ENCODE assay signal across 1 cellular context in genomic region chr1:200886590-200886989, GRCh38.
TF ChIP-seq lines count a peak whose summit lies in the region.

No MANE protein-coding gene starts in this region.

TF ChIP-seq in K562, 482 proteins besides CTCF, POLR2A, EP300 and RAD21 (continued from another document and continues in another):
- TF ChIP-seq CBX5 (IDR thresholded peaks at IDR 0.05; ENCODE audit: borderline replicate concordance, low read depth) (no peak), ZKSCAN3 (CRISPR knock-in tag; IDR thresholded peaks at IDR 0.05) (0 out of 2 replicates have a peak, but pooled peaks have one; percentile 21), VEZF1 (CRISPR knock-in tag; IDR thresholded peaks at IDR 0.05) (peak; percentile 39), CBFA2T3 (IDR thresholded peaks at IDR 0.05) (peak; percentile 64), TEAD1 (CRISPR knock-in tag; IDR thresholded peaks at IDR 0.05) (peak in 1 of 2 experiments; percentile 97; a peak in 2 of 4 replicates), BACH1 (tag; IDR thresholded peaks at IDR 0.05) (peak; percentile 62; the same call in 1 of the 2 replicates), MAZ (CRISPR knock-in tag; conservative IDR thresholded peaks at IDR 0.05 in 1 of 2, IDR thresholded peaks at IDR 0.05 in 1 of 2) (peak in 1 of 2 experiments; percentile 60; a peak in 2 of 4 replicates), ZNF277 (CRISPR knock-in tag; IDR thresholded peaks at IDR 0.05; ENCODE audit: borderline replicate concordance) (no peak), TBL1XR1 (IDR thresholded peaks at IDR 0.05; ENCODE audit: low read length in 2 of 2) (no peak), ZNF644 (tag; IDR thresholded peaks at IDR 0.05; ENCODE audit: low read depth) (peak; percentile 88; the same call in 1 of the 2 replicates), GABPA (tag; conservative IDR thresholded peaks at IDR 0.05; ENCODE audit: low read depth) (0 out of 2 replicates have a peak, but pooled peaks have one; percentile 16), UBTF (IDR thresholded peaks at IDR 0.05; ENCODE audit: borderline replicate concordance in 1 of 2, low read depth in 2 of 2, low read length in 2 of 2) (no peak), DLX4 (CRISPR knock-in tag; IDR thresholded peaks at IDR 0.05) (no peak), ZNF740 (CRISPR knock-in tag; IDR thresholded peaks at IDR 0.05) (no peak), ZNF740 (tag; IDR thresholded peaks at IDR 0.05) (peak in 1 of 2 experiments; percentile 86; a peak in 1 of 4 replicates), MTA2 (IDR thresholded peaks at IDR 0.05; ENCODE audit: low read depth) (no peak), ZBTB9 (CRISPR knock-in tag; IDR thresholded peaks at IDR 0.05) (peak; percentile 96), ZBTB11 (CRISPR knock-in tag; IDR thresholded peaks at IDR 0.05) (peak in 1 of 3 experiments; percentile 73; a peak in 2 of 6 replicates), ZNF717 (CRISPR knock-in tag; IDR thresholded peaks at IDR 0.05) (no peak), IFI16 (CRISPR knock-in tag; IDR thresholded peaks at IDR 0.05) (peak; percentile 75; the same call in 1 of the 2 replicates), NFXL1 (CRISPR knock-in tag; IDR thresholded peaks at IDR 0.05) (0 out of 2 replicates have a peak, but pooled peaks have one; percentile 76), FOXO4 (CRISPR knock-in tag; IDR thresholded peaks at IDR 0.05) (no peak), PATZ1 (CRISPR knock-in tag; IDR thresholded peaks at IDR 0.05; ENCODE audit: borderline replicate concordance) (no peak), NFE2L1 (tag; IDR thresholded peaks at IDR 0.05; ENCODE audit: borderline replicate concordance, low read depth) (0 out of 2 replicates have a peak, but pooled peaks have one; percentile 13), ZNF592 (IDR thresholded peaks at IDR 0.05) (peak; percentile 87), DEAF1 (CRISPR knock-in tag; IDR thresholded peaks at IDR 0.05) (no peak), MAX (CRISPR knock-in tag; IDR thresholded peaks at IDR 0.05) (no peak), CXXC5 (CRISPR knock-in tag; IDR thresholded peaks at IDR 0.05) (peak; percentile 66), ADNP (tag; IDR thresholded peaks at IDR 0.05) (no peak), NFIX (CRISPR knock-in tag; IDR thresholded peaks at IDR 0.05; ENCODE audit: low read depth) (no peak)
